8 cellular contexts compared by ENCODE assay signal in the genomic region with DNA sequence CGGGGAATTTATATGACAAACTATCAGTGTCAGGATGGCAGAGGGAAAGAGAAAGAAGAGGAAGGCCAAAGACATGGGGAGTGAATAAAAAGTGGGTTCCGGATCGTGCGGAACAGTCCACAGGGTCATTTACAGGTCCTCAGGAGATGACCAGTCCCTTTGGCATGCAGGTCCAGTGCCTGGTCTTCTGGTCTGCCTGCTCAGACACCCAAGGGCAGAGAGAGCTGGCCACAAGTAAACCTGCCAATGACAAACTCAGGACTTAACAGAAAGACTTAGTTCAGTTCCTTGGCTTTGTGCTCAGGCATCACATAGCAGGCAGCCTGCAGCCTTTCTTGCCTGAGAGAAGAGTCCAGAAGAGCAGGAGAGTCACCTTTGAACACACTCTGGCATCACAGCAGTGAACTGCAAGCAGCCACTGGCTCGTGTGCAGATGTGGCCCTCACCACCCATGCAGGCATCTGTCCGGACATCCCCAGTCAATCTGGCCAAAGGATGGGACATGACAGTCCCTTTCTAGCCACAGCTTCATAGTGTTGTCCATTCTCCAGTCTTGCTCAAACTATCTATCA. TPM values are rescaled to one million over a fixed set of nuclear protein-coding genes. Genes with fewer than 3 reads are reported as not detected.
DNase-seq lines count a peak whose midpoint lies in the region; FAIRE-seq and TF ChIP-seq lines count a peak whose summit lies in the region.

No MANE protein-coding gene starts in this region.

- no peak for TF ChIP-seq CTCF in endothelial cell of umbilical vein (IDR thresholded peaks at IDR 0.05; ENCODE audit: extremely low read depth in 1 of 2, insufficient read depth in 1 of 2, low read depth in 1 of 2, low read length in 2 of 2)

- BruUV-seq in endothelial cell of umbilical vein (replicated peaks; lab: Mats Ljungman, UMichigan), result no TSS peak

- H4K20me1 ChIP-seq in endothelial cell of umbilical vein (replicated peaks; ENCODE audit: control insufficient read depth, extremely low read depth, insufficient read depth, low read length), result no peaks in the 10 kb centered on the region

- peak; percentile 27 for TF ChIP-seq POLR2A in endothelial cell of umbilical vein (IDR thresholded peaks at IDR 0.05; ENCODE audit: low read depth, low read length)

- peak overlapping the region; percentile 15 for H3K4me2 ChIP-seq in endothelial cell of umbilical vein (ENCODE audit: insufficient read depth, low read length)

- FAIRE-seq in endothelial cell of umbilical vein (lab: Jason Lieb, UNC), result peak; percentile 95

- H3K4me1 ChIP-seq in endothelial cell of umbilical vein (ENCODE audit: control insufficient read depth, extremely low read depth, insufficient read depth, low read length), result peaks cover 39% of the 10 kb centered on the region
- peaks cover 2% of the 10 kb centered on the region for H3K4me1 ChIP-seq in effector memory CD4-positive, alpha-beta T cell (ENCODE audit: control insufficient read depth, insufficient read depth, low read length, poor library complexity, severe bottlenecking)

- no peak overlapping the region for H3K9ac ChIP-seq in endothelial cell of umbilical vein (replicated peaks; ENCODE audit: extremely low read depth, insufficient read depth, low read length)

- H3K9me1 ChIP-seq in endothelial cell of umbilical vein (replicated peaks; ENCODE audit: control insufficient read depth, extremely low read depth, insufficient read depth, low read length), result no peaks in the 10 kb centered on the region

- peak overlapping the region; percentile 28 for H3K27ac ChIP-seq in endothelial cell of umbilical vein (ENCODE audit: insufficient read depth, low read depth, low read length)
- H3K27ac ChIP-seq in effector memory CD4-positive, alpha-beta T cell (ENCODE audit: insufficient read depth, low read length, poor library complexity, severe bottlenecking), result no peak overlapping the region

- dilution Hi-C loops in endothelial cell of umbilical vein (cut with MboI; ENCODE audit: extremely low pct_ligation_motif_present, low sequenced_read_pairs), result no loop called here

- H2AFZ ChIP-seq in endothelial cell of umbilical vein (ENCODE audit: low read depth, low read length), result no peak overlapping the region

- CTCF ChIA-PET in endothelial cell of umbilical vein (lab: Charles Lee), result interaction anchor here (0.6 to 3.2 kb wide), 6 partner anchors 9 to 113 kb away, joined by 3 to 16 read pairs (median 3); no protein-coding TSS in a partner anchor

- intact Hi-C loops in endothelial cell of umbilical vein (cut with micrococcal nuclease), result loop anchor here (2.0 kb wide), 1 partner anchor 43 kb away; a partner anchor contains a TSS

- no peak overlapping the region for H3K4me3 ChIP-seq in endothelial cell of umbilical vein (replicated peaks in 1 of 3; ENCODE audit: insufficient read depth in 1 of 3, low read depth in 1 of 3, low read length in 3 of 3)
- no peak overlapping the region for H3K4me3 ChIP-seq in effector memory CD4-positive, alpha-beta T cell (ENCODE audit: insufficient read depth, low read depth, low read length, poor library complexity, severe bottlenecking)

- peaks cover 5 to 14% of the 10 kb centered on the region in 2 experiments for H3K36me3 ChIP-seq in endothelial cell of umbilical vein (ENCODE audit: control insufficient read depth in 2 of 2, extremely low read depth in 1 of 2, insufficient read depth in 2 of 2, low read length in 2 of 2)
- H3K36me3 ChIP-seq in effector memory CD4-positive, alpha-beta T cell (ENCODE audit: control insufficient read depth, insufficient read depth, low read length), result peaks cover 51% of the 10 kb centered on the region

- peak; percentile 70 for DNase-seq in G401 (ENCODE audit: low spot score)
- DNase-seq in SK-MEL-5 (ENCODE audit: low read depth, low spot score), result peak; percentile 59
- peak; percentile 96 for DNase-seq in endothelial cell of umbilical vein (ENCODE audit: low read depth, low spot score)
- peak; percentile 97 for DNase-seq in myocyte (ENCODE audit: low read depth)
- no peak for DNase-seq in NCI-H774 (lab: John Stamatoyannopoulos, UW)
- no peak for DNase-seq in 8988T
- no peak for DNase-seq in NCI-H510A treated with DMSO at 0.1 percent for 48 hours (lab: John Stamatoyannopoulos, UW)
- no peak for DNase-seq in effector memory CD4-positive, alpha-beta T cell

- H3K79me2 ChIP-seq in endothelial cell of umbilical vein (ENCODE audit: control insufficient read depth, insufficient read depth, low read length), result peaks cover under 1% of the 10 kb centered on the region

- H3K9me3 ChIP-seq in endothelial cell of umbilical vein (replicated peaks; ENCODE audit: control insufficient read depth, insufficient read depth, low read length), result no peaks in the 10 kb centered on the region
- H3K9me3 ChIP-seq in effector memory CD4-positive, alpha-beta T cell (ENCODE audit: control insufficient read depth, low read length), result no peaks in the 10 kb centered on the region

- in situ Hi-C loops in G401 (cut with HindIII; ENCODE audit: low sequenced_read_pairs), result no loop called here
- in situ Hi-C loops in SK-MEL-5 (cut with HindIII; ENCODE audit: low pct_unique_long_range_greater_than_20kb, low sequenced_read_pairs), result no loop called here

- H3K27me3 ChIP-seq in endothelial cell of umbilical vein (ENCODE audit: control insufficient read depth in 2 of 2, insufficient read depth in 2 of 2, low read length in 2 of 2), result no peaks in the 10 kb centered on the region
- H3K27me3 ChIP-seq in effector memory CD4-positive, alpha-beta T cell (replicated peaks; ENCODE audit: control insufficient read depth, insufficient read depth, low read length, poor library complexity, severe bottlenecking), result no peaks in the 10 kb centered on the region

- POLR2A ChIA-PET in endothelial cell of umbilical vein (lab: Charles Lee), result interaction anchor here (1.0 kb wide), 1 partner anchor 13 kb away, joined by 3 read pairs; no protein-coding TSS in a partner anchor

RNA-seq across cellular contexts. Expression of a gene that starts 14.0 kb away (rescaled TPM):
- 6.9 and 8.1 TPM in 2 replicates for total RNA-seq in G401 (2014; rRNA removed; shearing (Covaris generic))
- total RNA-seq in SK-MEL-5 (2014; rRNA removed; shearing (Covaris generic)), result 22.2 and 23.0 TPM in 2 replicates
- polyA plus RNA-seq in SK-MEL-5 (2015; cell fraction: cytosol; rRNA removed), result 55.2 and 65.3 TPM in 2 replicates
- polyA plus RNA-seq in SK-MEL-5 (2015; cell fraction: nucleus; rRNA removed), result 16.4 and 18.9 TPM in 2 replicates
- total RNA-seq in endothelial cell of umbilical vein (41.5 and 48.4 TPM in 2 replicates), myocyte (38.9 and 45.2 TPM in 2 replicates)
- 75.7 and 94.0 TPM in 2 replicates for polyA plus RNA-seq in endothelial cell of umbilical vein
- 34.4 and 37.7 TPM in 2 replicates for polyA plus RNA-seq in endothelial cell of umbilical vein (2011; cell fraction: cytosol; rRNA removed)
- 19.7 and 23.1 TPM in 2 replicates for polyA plus RNA-seq in endothelial cell of umbilical vein (2011; cell fraction: nucleus; rRNA removed)
- 36.8 and 38.3 TPM in 2 replicates for polyA plus RNA-seq in endothelial cell of umbilical vein (2012)
- 80.1 and 89.1 TPM in 2 replicates for polyA minus RNA-seq in endothelial cell of umbilical vein
- polyA minus RNA-seq in endothelial cell of umbilical vein (2011; cell fraction: cytosol; rRNA and poly(A)+ RNA removed), result 13.4 TPM
- polyA minus RNA-seq in endothelial cell of umbilical vein (2011; cell fraction: nucleus; rRNA and poly(A)+ RNA removed), result 17.0 and 20.1 TPM in 2 replicates
- 58.4 TPM for polyA plus RNA-seq in myocyte (2012)

RNA-seq across cellular contexts. Expression of a gene that starts 14.2 kb away (rescaled TPM):
- 120 and 126 TPM in 2 replicates for total RNA-seq in G401 (2014; rRNA removed; shearing (Covaris generic))
- 88.3 and 102 TPM in 2 replicates for total RNA-seq in SK-MEL-5 (2014; rRNA removed; shearing (Covaris generic))
- 124 and 125 TPM in 2 replicates for polyA plus RNA-seq in SK-MEL-5 (2015; cell fraction: cytosol; rRNA removed)
- 189 and 201 TPM in 2 replicates for polyA plus RNA-seq in SK-MEL-5 (2015; cell fraction: nucleus; rRNA removed)
- total RNA-seq in endothelial cell of umbilical vein (64.3 and 70.7 TPM in 2 replicates), myocyte (101 and 125 TPM in 2 replicates)
- polyA plus RNA-seq in endothelial cell of umbilical vein, result 119 and 120 TPM in 2 replicates
- 107 and 108 TPM in 2 replicates for polyA plus RNA-seq in endothelial cell of umbilical vein (2011; cell fraction: cytosol; rRNA removed)
- polyA plus RNA-seq in endothelial cell of umbilical vein (2011; cell fraction: nucleus; rRNA removed), result 80.9 and 83.0 TPM in 2 replicates
- 71.2 and 74.6 TPM in 2 replicates for polyA plus RNA-seq in endothelial cell of umbilical vein (2012)
- polyA minus RNA-seq in endothelial cell of umbilical vein, result 113 TPM in 2 replicates
- 74.0 TPM for polyA minus RNA-seq in endothelial cell of umbilical vein (2011; cell fraction: cytosol; rRNA and poly(A)+ RNA removed)
- polyA minus RNA-seq in endothelial cell of umbilical vein (2011; cell fraction: nucleus; rRNA and poly(A)+ RNA removed), result 28.6 and 28.9 TPM in 2 replicates
- 66.6 TPM for polyA plus RNA-seq in myocyte (2012)

RNA-seq across cellular contexts. Expression of a gene that starts 43.2 kb away (rescaled TPM):
- 117 and 144 TPM in 2 replicates for total RNA-seq in G401 (2014; rRNA removed; shearing (Covaris generic))
- total RNA-seq in SK-MEL-5 (2014; rRNA removed; shearing (Covaris generic)), result 208 and 228 TPM in 2 replicates
- 125 and 154 TPM in 2 replicates for polyA plus RNA-seq in SK-MEL-5 (2015; cell fraction: cytosol; rRNA removed)
- 113 and 157 TPM in 2 replicates for polyA plus RNA-seq in SK-MEL-5 (2015; cell fraction: nucleus; rRNA removed)
- 107 and 132 TPM in 2 replicates for total RNA-seq in endothelial cell of umbilical vein
- polyA plus RNA-seq in endothelial cell of umbilical vein, result 48.5 and 61.2 TPM in 2 replicates
- polyA plus RNA-seq in endothelial cell of umbilical vein (2011; cell fraction: cytosol; rRNA removed), result 52.0 and 52.6 TPM in 2 replicates
- polyA plus RNA-seq in endothelial cell of umbilical vein (2011; cell fraction: nucleus; rRNA removed), result 51.8 and 62.4 TPM in 2 replicates
- 78.9 and 93.4 TPM in 2 replicates for polyA plus RNA-seq in endothelial cell of umbilical vein (2012)
- 91.0 and 105 TPM in 2 replicates for polyA minus RNA-seq in endothelial cell of umbilical vein
- 80.0 TPM for polyA minus RNA-seq in endothelial cell of umbilical vein (2011; cell fraction: cytosol; rRNA and poly(A)+ RNA removed)
- polyA minus RNA-seq in endothelial cell of umbilical vein (2011; cell fraction: nucleus; rRNA and poly(A)+ RNA removed), result 51.1 and 56.5 TPM in 2 replicates
- 178 and 248 TPM in 2 replicates for total RNA-seq in myocyte
- polyA plus RNA-seq in myocyte (2012), result 73.1 TPM

RNA-seq across cellular contexts. Expression of a gene that starts 53.5 kb away (rescaled TPM):
- total RNA-seq in G401 (2014; rRNA removed; shearing (Covaris generic)), result 79.0 and 89.2 TPM in 2 replicates
- 28.0 and 32.8 TPM in 2 replicates for total RNA-seq in SK-MEL-5 (2014; rRNA removed; shearing (Covaris generic))
- 116 and 159 TPM in 2 replicates for polyA plus RNA-seq in SK-MEL-5 (2015; cell fraction: cytosol; rRNA removed)
- polyA plus RNA-seq in SK-MEL-5 (2015; cell fraction: nucleus; rRNA removed), result 196 and 221 TPM in 2 replicates
- 117 and 124 TPM in 2 replicates for total RNA-seq in endothelial cell of umbilical vein
- 142 and 155 TPM in 2 replicates for polyA plus RNA-seq in endothelial cell of umbilical vein
- polyA plus RNA-seq in endothelial cell of umbilical vein (2011; cell fraction: cytosol; rRNA removed), result 139 and 142 TPM in 2 replicates
- polyA plus RNA-seq in endothelial cell of umbilical vein (2011; cell fraction: nucleus; rRNA removed), result 301 and 322 TPM in 2 replicates
- polyA plus RNA-seq in endothelial cell of umbilical vein (2012), result 94.1 and 116 TPM in 2 replicates
- 296 and 312 TPM in 2 replicates for polyA minus RNA-seq in endothelial cell of umbilical vein
- 167 TPM for polyA minus RNA-seq in endothelial cell of umbilical vein (2011; cell fraction: cytosol; rRNA and poly(A)+ RNA removed)
- 108 and 136 TPM in 2 replicates for polyA minus RNA-seq in endothelial cell of umbilical vein (2011; cell fraction: nucleus; rRNA and poly(A)+ RNA removed)
- 37.6 and 38.0 TPM in 2 replicates for total RNA-seq in myocyte
- 88.1 TPM for polyA plus RNA-seq in myocyte (2012)

Comparison
In these comparisons a context has a peak if more than half of its experiments do, and no peak if none do; other contexts are left out.
1. DNase-seq: peak in G401 (single experiment), SK-MEL-5 (single experiment), endothelial cell of umbilical vein (single experiment) and myocyte (single experiment); none in NCI-H774 (single experiment), 8988T (single experiment), NCI-H510A treated with DMSO at 0.1 percent for 48 hours (single experiment) and effector memory CD4-positive, alpha-beta T cell (0 of 3).